ENCODE assay signal across 9 cellular contexts in genomic region chr15:71786673-71787072, GRCh38. TPM values are rescaled to one million over a fixed set of nuclear protein-coding genes. Genes with fewer than 3 reads are reported as not detected.
"Had no signal": no experiment of that assay in that cellular context is flagged by ENCODE, and none has a peak within 500 bp of the region (broad histone marks: within the 10 kb centered on the region; RNA-seq: fewer than 3 reads in every experiment).

No MANE protein-coding gene starts in this region.

- FAIRE-seq: HepG2 had no signal

- H3K4me3 Mint-ChIP-seq: IgD-negative memory B cell had no signal

- H3K27ac Mint-ChIP-seq: IgD-negative memory B cell had no signal

- H3K9ac ChIP-seq: GM23248 had no signal

- ATAC-seq: HCT116, HepG2 had no signal

- H3K4me3 ChIP-seq: GM23248, HAP-1 had no signal

- H3K27ac ChIP-seq: GM23248 had no signal

- H3K9me3 ChIP-seq: HAP-1 had no signal

- DNase-seq: GM23248, GOT3, H7, KG1 had no signal

- H2AFZ ChIP-seq: GM23248 had no signal

- H3K4me1 ChIP-seq: HAP-1 had no signal

- H3K9me3 Mint-ChIP-seq: IgD-negative memory B cell had no signal

- H3K36me3 ChIP-seq: HAP-1 had no signal

RNA-seq across cellular contexts. Expression of gene NR2E3, which starts 23.7 kb away (rescaled TPM):
- total RNA-seq: GM23248, H4, HepG2 had no signal
- polyA plus RNA-seq: HepG2 had no signal
